ENCODE assay signal across 8 cellular contexts in the genomic region with DNA sequence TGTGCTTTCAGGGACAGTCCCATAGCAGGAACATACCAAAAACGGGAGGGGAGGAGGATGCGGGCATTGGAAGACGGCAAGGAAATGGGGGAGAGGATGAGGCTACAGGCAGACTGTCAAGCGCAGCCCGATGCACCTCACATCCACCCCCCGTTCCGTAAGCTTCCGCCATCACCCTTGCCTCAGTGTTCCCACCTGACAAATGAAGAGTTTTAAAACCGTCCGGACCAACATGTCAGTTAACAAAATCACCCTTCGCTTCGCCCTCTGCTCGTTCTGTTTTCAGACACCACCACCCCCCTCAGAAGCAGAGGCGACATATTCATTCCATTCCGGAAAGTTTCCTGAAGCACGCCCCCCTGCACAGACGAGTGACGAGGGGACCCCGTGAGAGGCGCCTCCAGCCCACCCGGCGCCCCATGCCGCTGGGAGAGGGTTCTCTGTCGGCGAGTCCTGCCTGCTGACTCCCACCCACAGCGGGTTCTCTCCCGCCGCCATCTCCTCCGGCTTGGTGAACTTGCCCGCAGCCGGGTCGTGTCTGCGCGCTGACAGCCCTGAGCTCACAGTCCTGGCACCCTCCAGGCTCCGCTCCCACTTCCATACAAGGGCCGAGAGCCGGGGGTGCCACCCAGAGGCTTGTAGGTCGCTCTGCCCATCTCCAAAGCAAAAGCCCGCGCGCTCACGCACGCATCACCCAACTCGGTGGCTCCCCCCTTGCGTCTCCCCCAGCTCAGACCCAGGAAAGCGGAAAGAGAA. TPM values are rescaled to one million over a fixed set of nuclear protein-coding genes. Genes with fewer than 3 reads are reported as not detected.
A peak's percentile ranks its signal among the peaks of the same experiment; 100 is the strongest.
DNase-seq lines count a peak whose midpoint lies in the region; ATAC-seq, FAIRE-seq and TF ChIP-seq lines count a peak whose summit lies in the region.

No MANE protein-coding gene starts in this region.

- no peak for TF ChIP-seq EP300 in suprapubic skin (IDR thresholded peaks at IDR 0.05)

- FAIRE-seq in frontal cortex (lab: Jason Lieb, UNC), result no peak

- H3K4me3 Mint-ChIP-seq in memory B cell, result peak overlapping the region; percentile 70

- H3K36me3 Mint-ChIP-seq in memory B cell, result no peaks in the 10 kb centered on the region

- ATAC-seq in memory B cell (ENCODE audit: low read depth), result no peak
- ATAC-seq in GM21825 (IDR thresholded peaks at IDR 0.05; ENCODE audit: unreplicated experiment), result no peak

- no peaks in the 10 kb centered on the region for H3K9me3 ChIP-seq in suprapubic skin

- H3K4me1 ChIP-seq in suprapubic skin, result peaks cover 50% of the 10 kb centered on the region

- H3K36me3 ChIP-seq in suprapubic skin, result no peaks in the 10 kb centered on the region

- no peak for TF ChIP-seq CTCF in suprapubic skin (IDR thresholded peaks at IDR 0.05)
- TF ChIP-seq CTCF in GM10266 (IDR thresholded peaks at IDR 0.05; ENCODE audit: control insufficient read depth, insufficient read depth, low read depth, missing control alignments), result no peak

- peaks cover 54% of the 10 kb centered on the region for H3K27me3 ChIP-seq in suprapubic skin

- H3K27me3 Mint-ChIP-seq in memory B cell, result peaks cover 37% of the 10 kb centered on the region

- TF ChIP-seq POLR2A in suprapubic skin (IDR thresholded peaks at IDR 0.05), result no peak

- H3K27ac ChIP-seq in angular gyrus (ENCODE audit: low read depth, low read length) (peak overlapping the region; percentile 72), suprapubic skin (no peak overlapping the region)

- H3K9me3 Mint-ChIP-seq in memory B cell, result no peaks in the 10 kb centered on the region

- H3K27ac Mint-ChIP-seq in memory B cell, result no peak overlapping the region

- peaks cover 13% of the 10 kb centered on the region for H3K4me1 Mint-ChIP-seq in memory B cell

- H3K4me3 ChIP-seq in suprapubic skin, result peak overlapping the region; percentile 64

- 6% methylated on average over 33 of the region's 46 CpGs for whole genome bisulfite sequencing in suprapubic skin

- DNase-seq in NCI-H2029 (lab: John Stamatoyannopoulos, UW), result peak; percentile 23
- no peak for DNase-seq in NCI-H2029 treated with DMSO at 0.1 percent for 48 hours (lab: John Stamatoyannopoulos, UW)
- peak in 1 of 2 donors; percentile 29 for DNase-seq in memory B cell (ENCODE audit: low spot score in 2 of 2)
- DNase-seq in suprapubic skin (ENCODE audit: low spot score in 2 of 2), result no peak
- no peak for DNase-seq in frontal cortex (ENCODE audit: low spot score in 2 of 2)
- DNase-seq in GM10266 (ENCODE audit: extremely low spot score), result no peak

RNA-seq across cellular contexts. Expression of a gene that starts 1.5 kb away (rescaled TPM):
- 10 to 100 TPM in 1 of 4 donors, 1 to 10 TPM in 3; 6.6 to 15.0 (median 9.5) TPM for total RNA-seq in suprapubic skin
- 6.9 TPM for total RNA-seq in frontal cortex
